Comparison of ENCODE assay signal across 15 cellular contexts in genomic region chr4:18388029-18388428, GRCh38.
"Had no signal": no experiment of that assay in that cellular context is flagged by ENCODE, and none has a peak within 500 bp of the region (broad histone marks: within the 10 kb centered on the region; RNA-seq: fewer than 3 reads in every experiment).

No MANE protein-coding gene starts in this region.

- H3K27me3 Mint-ChIP-seq: dendritic cell treated with granulocyte-macrophage colony-stimulating factor and Interleukin-4, amounts not matched to agents 40 ng/mL and 50 ng/mL, for 4 days; natural killer cell treated with Interleukin-12 subunit alpha and Interleukin-12 subunit beta and Interleukin-15 and Interleukin-18, amount 100 ng/mL, for 72 hours; stimulated activated naive CD8-positive, alpha-beta T cell treated with anti-CD3 and anti-CD28 coated beads, Interleukin-15, Interleukin-2, amounts not matched to agents 100 ng/mL and 50 ng/mL, for 24 hours had no signal

- H3K4me1 ChIP-seq: psoas muscle, spleen, suprapubic skin had no signal

- H3K27me3 ChIP-seq: spleen, suprapubic skin had no signal

- H3K4me3 ChIP-seq: psoas muscle, spleen, suprapubic skin had no signal

- DNase-seq: activated CD4-positive, CD25-positive, alpha-beta regulatory T cell treated with anti-CD3 and anti-CD28 coated beads, Interleukin-2, amount 50 U/mL, for 72 hours; activated naive CD4-positive, alpha-beta T cell treated with Interleukin-2 at 50 U/mL for 16 hours; activated naive CD8-positive, alpha-beta T cell treated with anti-CD3 and anti-CD28 coated beads, Interleukin-2, amount 50 U/mL, for 24 hours; activated T-cell treated with anti-CD3 and anti-CD28 coated beads for 4 hours; aorta; psoas muscle; spleen; T-cell; T1000 had no signal

- H3K4me3 Mint-ChIP-seq: activated naive CD8-positive, alpha-beta T cell treated with anti-CD3 and anti-CD28 coated beads, Interleukin-2, amount 50 U/mL, for 24 hours; dendritic cell treated with granulocyte-macrophage colony-stimulating factor and Interleukin-4, amounts not matched to agents 40 ng/mL and 50 ng/mL, for 4 days; natural killer cell treated with Interleukin-12 subunit alpha and Interleukin-12 subunit beta and Interleukin-15 and Interleukin-18, amount 100 ng/mL, for 72 hours; stimulated activated naive CD8-positive, alpha-beta T cell treated with anti-CD3 and anti-CD28 coated beads, Interleukin-15, Interleukin-2, amounts not matched to agents 100 ng/mL and 50 ng/mL, for 24 hours; T-cell; type B pancreatic cell had no signal

- H3K4me1 Mint-ChIP-seq: activated naive CD8-positive, alpha-beta T cell treated with anti-CD3 and anti-CD28 coated beads, Interleukin-2, amount 50 U/mL, for 24 hours; T-cell had no signal

- H3K36me3 ChIP-seq: spleen, suprapubic skin had no signal

- H3K27ac Mint-ChIP-seq: activated naive CD8-positive, alpha-beta T cell treated with anti-CD3 and anti-CD28 coated beads, Interleukin-2, amount 50 U/mL, for 24 hours; dendritic cell treated with granulocyte-macrophage colony-stimulating factor and Interleukin-4, amounts not matched to agents 40 ng/mL and 50 ng/mL, for 4 days; natural killer cell treated with Interleukin-12 subunit alpha and Interleukin-12 subunit beta and Interleukin-15 and Interleukin-18, amount 100 ng/mL, for 72 hours; stimulated activated naive CD8-positive, alpha-beta T cell treated with anti-CD3 and anti-CD28 coated beads, Interleukin-15, Interleukin-2, amounts not matched to agents 100 ng/mL and 50 ng/mL, for 24 hours; T-cell; type B pancreatic cell had no signal

- H3K9me3 ChIP-seq: psoas muscle, suprapubic skin had no signal

- H3K36me3 Mint-ChIP-seq: natural killer cell treated with Interleukin-12 subunit alpha and Interleukin-12 subunit beta and Interleukin-15 and Interleukin-18, amount 100 ng/mL, for 72 hours; T-cell; type B pancreatic cell had no signal

- H3K9me3 Mint-ChIP-seq: dendritic cell treated with granulocyte-macrophage colony-stimulating factor and Interleukin-4, amounts not matched to agents 40 ng/mL and 50 ng/mL, for 4 days; stimulated activated naive CD8-positive, alpha-beta T cell treated with anti-CD3 and anti-CD28 coated beads, Interleukin-15, Interleukin-2, amounts not matched to agents 100 ng/mL and 50 ng/mL, for 24 hours had no signal

- H3K27ac ChIP-seq: psoas muscle, spleen, suprapubic skin had no signal

- ATAC-seq: activated naive CD8-positive, alpha-beta T cell treated with anti-CD3 and anti-CD28 coated beads, Interleukin-2, amount 50 U/mL, for 24 hours; natural killer cell treated with Interleukin-12 subunit alpha and Interleukin-12 subunit beta and Interleukin-15 and Interleukin-18, amount 100 ng/mL, for 72 hours; psoas muscle; sciatic nerve; T-cell had no signal
